ENCODE assay signal across 15 cellular contexts in the genomic region with DNA sequence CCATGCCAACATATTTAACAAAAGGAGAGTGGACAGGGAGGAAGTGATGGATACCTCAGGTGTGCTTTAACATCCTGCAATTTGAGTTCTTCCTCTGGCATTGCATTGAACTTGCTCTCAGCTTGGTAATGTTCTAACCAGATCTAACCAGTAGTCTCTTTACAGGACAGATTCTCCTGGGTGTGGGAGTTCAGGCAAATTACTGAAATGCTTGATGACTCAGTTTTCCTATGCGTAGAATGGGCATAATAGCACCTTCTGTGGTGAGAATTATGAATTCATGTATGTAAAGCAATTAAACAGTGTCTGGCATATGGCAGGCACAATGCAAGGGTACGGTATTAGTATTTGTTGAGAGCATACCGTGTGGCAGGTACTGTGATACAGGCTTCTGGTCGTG. TPM values are rescaled to one million over a fixed set of nuclear protein-coding genes. Genes with fewer than 3 reads are reported as not detected.
DNase-seq lines count a peak whose midpoint lies in the region; ATAC-seq lines count a peak whose summit lies in the region.
"Had no signal": no experiment of that assay in that cellular context is flagged by ENCODE, and none has a peak within 500 bp of the region (broad histone marks: within the 10 kb centered on the region; RNA-seq: fewer than 3 reads in every experiment).

No MANE protein-coding gene starts in this region.

- H3K36me3 Mint-ChIP-seq in activated CD4-positive, alpha-beta T cell treated with anti-CD3 and anti-CD28 coated beads, Interleukin-2, amount 10 ng/mL, durations not matched to agents 7 days and 5 days (ENCODE audit: low read depth): peaks cover 20% of the 10 kb centered on the region
- H3K36me3 Mint-ChIP-seq in naive B cell: peaks cover 0 to 11% of the 10 kb centered on the region in 2 donors

- no peak overlapping the region for H3K27ac Mint-ChIP-seq in activated CD4-positive, alpha-beta T cell treated with anti-CD3 and anti-CD28 coated beads, Interleukin-2, amount 10 ng/mL, durations not matched to agents 7 days and 5 days
- peak overlapping the region; percentile 36 to 98 (median 92) for H3K27ac Mint-ChIP-seq in naive B cell

- peaks cover 6% of the 10 kb centered on the region for H3K9me3 Mint-ChIP-seq in activated CD4-positive, alpha-beta T cell treated with anti-CD3 and anti-CD28 coated beads, Interleukin-2, amount 10 ng/mL, durations not matched to agents 7 days and 5 days
- peaks cover 0 to 4% (median 3%) of the 10 kb centered on the region in 7 donors for H3K9me3 Mint-ChIP-seq in naive B cell
- H3K9me3 Mint-ChIP-seq: effector memory CD8-positive, alpha-beta T cell had no signal

- CTCF ChIA-PET in activated CD4-positive, alpha-beta T cell treated with anti-CD3 and anti-CD28 coated beads, Interleukin-2, amount 10 ng/mL, durations not matched to agents 7 days and 5 days (lab: Charles Lee): interaction anchor here (0.7 kb wide), 1 partner anchor 782 kb away, joined by 3 read pairs; no protein-coding TSS in a partner anchor

- POLR2A ChIA-PET in activated CD4-positive, alpha-beta T cell treated with anti-CD3 and anti-CD28 coated beads, Interleukin-2, amount 10 ng/mL, durations not matched to agents 7 days and 5 days (lab: Charles Lee): no interaction called here

- peak overlapping the region; percentile 45 for H3K4me3 Mint-ChIP-seq in activated CD4-positive, alpha-beta T cell treated with anti-CD3 and anti-CD28 coated beads, Interleukin-2, amount 10 ng/mL, durations not matched to agents 7 days and 5 days
- H3K4me3 Mint-ChIP-seq in naive B cell: peak overlapping the region in 7 of 8 donors; percentile 38 to 91 (median 64)

- H3K4me1 Mint-ChIP-seq in activated CD4-positive, alpha-beta T cell treated with anti-CD3 and anti-CD28 coated beads, Interleukin-2, amount 10 ng/mL, durations not matched to agents 7 days and 5 days: peaks cover 46% of the 10 kb centered on the region
- peaks cover 50 to 57% (median 56%) of the 10 kb centered on the region in 3 donors for H3K4me1 Mint-ChIP-seq in naive B cell

- no peak for ATAC-seq in naive B cell (ENCODE audit: low read depth in 2 of 2)
- ATAC-seq: effector memory CD8-positive, alpha-beta T cell; Panc1 had no signal

- DNase-seq in activated CD4-positive, alpha-beta T cell treated with anti-CD3 and anti-CD28 coated beads for 48 hours: peak; percentile 22
- DNase-seq in activated CD4-positive, alpha-beta T cell treated with anti-CD3 and anti-CD28 coated beads for 1 hour: no peak
- no peak for DNase-seq in activated CD4-positive, alpha-beta T cell treated with anti-CD3 and anti-CD28 coated beads, Interleukin-2, amount 10 ng/mL, durations not matched to agents 7 days and 5 days
- DNase-seq in naive B cell: no peak
- no peak for DNase-seq in stimulated activated CD8-positive, alpha-beta memory T cell treated with anti-CD3 and anti-CD28 coated beads, Interleukin-4, amount 100 ng/mL, for 48 hours
- DNase-seq in HT-29 (ENCODE audit: low spot score): no peak
- DNase-seq in NCI-H1417 (lab: John Stamatoyannopoulos, UW): no peak
- DNase-seq: activated gamma-delta T cell; effector memory CD8-positive, alpha-beta T cell; NCI-H1694; WERI-Rb-1 had no signal

- no peaks in the 10 kb centered on the region for H3K27me3 Mint-ChIP-seq in activated CD4-positive, alpha-beta T cell treated with anti-CD3 and anti-CD28 coated beads, Interleukin-2, amount 10 ng/mL, durations not matched to agents 7 days and 5 days
- H3K27me3 Mint-ChIP-seq in naive B cell: no peaks in the 10 kb centered on the region
- H3K27me3 Mint-ChIP-seq: effector memory CD8-positive, alpha-beta T cell had no signal

- peak overlapping the region; percentile 89; the same call in 1 of the 2 replicates for H3K4me3 ChIP-seq in GM08714 (ENCODE audit: low read length)
- H3K4me3 ChIP-seq: HAP-1, lung had no signal

RNA-seq across cellular contexts. Expression of a gene that starts 3.6 kb away (rescaled TPM):
- total RNA-seq in activated CD4-positive, alpha-beta T cell treated with anti-CD3 and anti-CD28 coated beads, Interleukin-2, amount 10 ng/mL, durations not matched to agents 7 days and 5 days: 10 to 100 TPM; 27.2 to 30.1 TPM
- polyA plus RNA-seq in naive B cell (ENCODE audit: low read depth in 6 of 6): 1 to 10 TPM; 3.7 to 6.4 (median 5.2) TPM
- total RNA-seq in HT-29 (2014; rRNA removed; shearing (Covaris generic)): 9.2 and 9.7 TPM in 2 replicates
